11 cellular contexts compared by ENCODE assay signal in genomic region chr6:8100159-8100854, GRCh38. TPM values are rescaled to one million over a fixed set of nuclear protein-coding genes. Genes with fewer than 3 reads are reported as not detected.
DNase-seq lines count a peak whose midpoint lies in the region; ATAC-seq and TF ChIP-seq lines count a peak whose summit lies in the region.
"Had no signal": no experiment of that assay in that cellular context is flagged by ENCODE, and none has a peak within 500 bp of the region (broad histone marks: within the 10 kb centered on the region; RNA-seq: fewer than 3 reads in every experiment).

No MANE protein-coding gene starts in this region.

- H3K27me3 Mint-ChIP-seq in natural killer cell treated with Interleukin-12 subunit alpha and Interleukin-12 subunit beta and Interleukin-15 and Interleukin-18, amount 100 ng/mL, for 72 hours, result peaks cover 6 to 12% of the 10 kb centered on the region in 2 donors
- H3K27me3 Mint-ChIP-seq in natural killer cell (ENCODE audit: low read depth in 2 of 2) (peaks cover 2 to 12% of the 10 kb centered on the region in 2 donors), endodermal cell (ENCODE audit: insufficient read depth) (peaks cover 2% of the 10 kb centered on the region)

- H4K20me1 ChIP-seq in PC-9 (ENCODE audit: insufficient read depth), result no peaks in the 10 kb centered on the region

- H3K36me3 Mint-ChIP-seq in natural killer cell treated with Interleukin-12 subunit alpha and Interleukin-12 subunit beta and Interleukin-15 and Interleukin-18, amount 100 ng/mL, for 72 hours, result peaks cover 5% of the 10 kb centered on the region
- H3K36me3 Mint-ChIP-seq in natural killer cell (no peaks in the 10 kb centered on the region), endodermal cell (ENCODE audit: low read depth) (peaks cover 32% of the 10 kb centered on the region)

- DNase-seq in natural killer cell treated with Interleukin-12 subunit alpha and Interleukin-12 subunit beta and Interleukin-15 and Interleukin-18, amount 100 ng/mL, for 72 hours (ENCODE audit: low spot score), result no peak
- DNase-seq in natural killer cell (no peak), PC-9 (no peak), endodermal cell (no peak), gastrocnemius medialis (no peak), cerebellum (ENCODE audit: low spot score) (no peak)
- no peak for DNase-seq in stimulated activated CD4-positive, alpha-beta T cell treated with anti-CD3 and anti-CD28 coated beads, Interleukin-2, amount 100 ng/mL, for 48 hours
- DNase-seq: NCI-H1417, T-cell had no signal

- H2AFZ ChIP-seq in PC-9, result no peak overlapping the region

- H3K9ac ChIP-seq in endodermal cell (ENCODE audit: extremely low read depth, low read length, poor library complexity, severe bottlenecking), result no peak overlapping the region

- no TSS peak for BruUV-seq in PC-9 (replicated peaks; lab: Mats Ljungman, UMichigan)

- H3K4me2 ChIP-seq in PC-9, result peak overlapping the region; percentile 63

- H3K27ac ChIP-seq in PC-9 (0 out of 2 replicates have a peak overlapping the region, but pooled peaks have one; percentile 24), endodermal cell (ENCODE audit: low read depth, low read length) (no peak overlapping the region), gastrocnemius medialis (no peak overlapping the region)

- H3K9me3 ChIP-seq in PC-9 (ENCODE audit: insufficient read depth, low read depth) (no peaks in the 10 kb centered on the region), endodermal cell (ENCODE audit: control insufficient read depth, low read length) (peaks cover 7% of the 10 kb centered on the region), gastrocnemius medialis (no peaks in the 10 kb centered on the region)

- H3K4me1 ChIP-seq in PC-9 (replicated peaks; ENCODE audit: insufficient read depth) (peaks cover 19% of the 10 kb centered on the region), endodermal cell (ENCODE audit: control insufficient read depth, insufficient read depth, low read length) (no peaks in the 10 kb centered on the region), gastrocnemius medialis (peaks cover 7 to 9% of the 10 kb centered on the region in 2 donors)

- peaks cover 24 to 29% of the 10 kb centered on the region in 2 donors for H3K4me1 Mint-ChIP-seq in natural killer cell treated with Interleukin-12 subunit alpha and Interleukin-12 subunit beta and Interleukin-15 and Interleukin-18, amount 100 ng/mL, for 72 hours (ENCODE audit: low read depth in 2 of 2)
- H3K4me1 Mint-ChIP-seq in natural killer cell, result peaks cover 26 to 32% of the 10 kb centered on the region in 2 donors
- peaks cover 9% of the 10 kb centered on the region for H3K4me1 Mint-ChIP-seq in endodermal cell

- ATAC-seq in natural killer cell treated with Interleukin-12 subunit alpha and Interleukin-12 subunit beta and Interleukin-15 and Interleukin-18, amount 100 ng/mL, for 72 hours, result no peak
- ATAC-seq in natural killer cell (no peak), GM21526 (IDR thresholded peaks at IDR 0.05; ENCODE audit: low FRiP score, unreplicated experiment) (no peak), gastrocnemius medialis (no peak)
- ATAC-seq: T-cell had no signal

- CTCF ChIA-PET in PC-9 (lab: Charles Lee), result interaction anchor here (0.6 kb wide), 1 partner anchor 472 kb away, joined by 6 read pairs; no protein-coding TSS in a partner anchor

- in situ Hi-C loops in gastrocnemius medialis (cut with MboI; ENCODE audit: low sequenced_read_pairs in 4 of 4), result no loop called here

- H3K9me2 ChIP-seq in PC-9 (ENCODE audit: insufficient read depth), result no peaks in the 10 kb centered on the region

- intact Hi-C loops in natural killer cell (cut with micrococcal nuclease), result no loop called here
- intact Hi-C loops in PC-9 (cut with micrococcal nuclease; ENCODE audit: unreplicated experiment), result no loop called here
- intact Hi-C loops in gastrocnemius medialis (cut with DNase I; ENCODE audit: low total_unique reads), result no loop called here

- H3K4me3 ChIP-seq in PC-9 (peak overlapping the region; percentile 29; the same call in 1 of the 2 replicates), endodermal cell (ENCODE audit: low read length) (peak overlapping the region; percentile 41), gastrocnemius medialis (no peak overlapping the region)

- H3K36me3 ChIP-seq in PC-9 (ENCODE audit: low read depth) (peaks cover 7% of the 10 kb centered on the region), endodermal cell (ENCODE audit: control insufficient read depth, insufficient read depth, low read length) (peaks cover 29% of the 10 kb centered on the region), gastrocnemius medialis (peaks cover 0 to 18% of the 10 kb centered on the region in 2 donors)

- H3K9me3 Mint-ChIP-seq in natural killer cell treated with Interleukin-12 subunit alpha and Interleukin-12 subunit beta and Interleukin-15 and Interleukin-18, amount 100 ng/mL, for 72 hours, result no peaks in the 10 kb centered on the region
- H3K9me3 Mint-ChIP-seq in natural killer cell, result no peaks in the 10 kb centered on the region
- peaks cover 2% of the 10 kb centered on the region for H3K9me3 Mint-ChIP-seq in endodermal cell
- H3K9me3 Mint-ChIP-seq: central memory CD8-positive, alpha-beta T cell; T-cell had no signal

- H3F3A ChIP-seq in PC-9 (ENCODE audit: insufficient read depth, low read depth), result peaks cover 13% of the 10 kb centered on the region

- peaks cover 48% of the 10 kb centered on the region for H3K79me2 ChIP-seq in PC-9 (ENCODE audit: low read depth)

- TF ChIP-seq CTCF in natural killer cell (IDR thresholded peaks at IDR 0.05) (no peak), PC-9 (conservative IDR thresholded peaks at IDR 0.05) (no peak), endodermal cell (conservative IDR thresholded peaks at IDR 0.05) (no peak), gastrocnemius medialis (IDR thresholded peaks at IDR 0.05 in 4 of 5, conservative IDR thresholded peaks at IDR 0.05 in 1 of 5) (no peak)

- POLR2A ChIA-PET in PC-9 (lab: Charles Lee; ENCODE audit: unreplicated experiment), result no interaction called here

- WGBS in endodermal cell (ENCODE audit: insufficient coverage in 1 of 2, insufficient read length in 1 of 2), 2 experiments, result 93 to 97% methylated on average over 4 to 8 of the region's 8 CpGs

- no peak for TF ChIP-seq POLR2A in gastrocnemius medialis (IDR thresholded peaks at IDR 0.05)

- H3K4me3 Mint-ChIP-seq in natural killer cell treated with Interleukin-12 subunit alpha and Interleukin-12 subunit beta and Interleukin-15 and Interleukin-18, amount 100 ng/mL, for 72 hours, result peak overlapping the region; percentile 67
- H3K4me3 Mint-ChIP-seq in natural killer cell, result no peak overlapping the region
- no peak overlapping the region for H3K4me3 Mint-ChIP-seq in endodermal cell

- H3K27me3 ChIP-seq in PC-9 (ENCODE audit: insufficient read depth, low read depth) (no peaks in the 10 kb centered on the region), endodermal cell (ENCODE audit: control insufficient read depth, insufficient read depth, low read length, poor library complexity, severe bottlenecking) (peaks cover 6% of the 10 kb centered on the region), gastrocnemius medialis (no peaks in the 10 kb centered on the region)

- peak overlapping the region in 1 of 2 donors; percentile 26 for H3K27ac Mint-ChIP-seq in natural killer cell treated with Interleukin-12 subunit alpha and Interleukin-12 subunit beta and Interleukin-15 and Interleukin-18, amount 100 ng/mL, for 72 hours
- peak overlapping the region in 1 of 2 donors; percentile 34 for H3K27ac Mint-ChIP-seq in natural killer cell
- no peak overlapping the region for H3K27ac Mint-ChIP-seq in endodermal cell
- H3K27ac Mint-ChIP-seq: T-cell had no signal

RNA-seq across cellular contexts. Expression of gene EEF1E1, which starts 2.0 kb away (rescaled TPM):
- total RNA-seq in natural killer cell treated with Interleukin-12 subunit alpha and Interleukin-12 subunit beta and Interleukin-15 and Interleukin-18, amount 100 ng/mL, for 72 hours, result 10 to 100 TPM; 35.9 to 38.2 TPM
- total RNA-seq in natural killer cell, result 10 to 100 TPM in 2 of 3 donors, 1 to 10 TPM in 1; 9.6 to 13.8 (median 10.2) TPM
- 28.6 and 50.9 TPM in 2 replicates for total RNA-seq in PC-9 (2021)
- total RNA-seq in endodermal cell, result 10 to 100 TPM; 41.5 to 46.6 TPM
- 65.3 TPM for polyA plus RNA-seq in endodermal cell (2013, experiment 1 of 2)
- 61.7 TPM for polyA plus RNA-seq in endodermal cell (2013, experiment 2 of 2)
- 10 to 100 TPM; 16.0 to 39.9 (median 21.2) TPM for total RNA-seq in gastrocnemius medialis
- total RNA-seq in cerebellum, result 32.4 TPM

RNA-seq across cellular contexts. Expression of gene BLOC1S5, which starts 36.1 kb away (rescaled TPM):
- 10 to 100 TPM; 12.2 to 15.8 TPM for total RNA-seq in natural killer cell treated with Interleukin-12 subunit alpha and Interleukin-12 subunit beta and Interleukin-15 and Interleukin-18, amount 100 ng/mL, for 72 hours
- 10 to 100 TPM; 11.2 to 15.9 (median 15.4) TPM for total RNA-seq in natural killer cell
- total RNA-seq in PC-9 (2021), result 12.5 and 16.1 TPM in 2 replicates
- total RNA-seq in endodermal cell, result 10 to 100 TPM; 14.4 to 17.6 TPM
- polyA plus RNA-seq in endodermal cell (2013, experiment 1 of 2), result 22.4 TPM
- polyA plus RNA-seq in endodermal cell (2013, experiment 2 of 2), result 25.0 TPM
- 10 to 100 TPM in 1 of 4 donors, 1 to 10 TPM in 3; 5.4 to 13.6 (median 9.4) TPM for total RNA-seq in gastrocnemius medialis
- total RNA-seq in cerebellum, result 17.8 TPM

Comparison
In these comparisons a context has a peak if more than half of its experiments do, and no peak if none do; other contexts are left out.
1. H3K4me3 ChIP-seq: peak in PC-9 (single experiment) and endodermal cell (single experiment); none in gastrocnemius medialis (0 of 4).